16 cellular contexts compared by ENCODE assay signal in the genomic region with DNA sequence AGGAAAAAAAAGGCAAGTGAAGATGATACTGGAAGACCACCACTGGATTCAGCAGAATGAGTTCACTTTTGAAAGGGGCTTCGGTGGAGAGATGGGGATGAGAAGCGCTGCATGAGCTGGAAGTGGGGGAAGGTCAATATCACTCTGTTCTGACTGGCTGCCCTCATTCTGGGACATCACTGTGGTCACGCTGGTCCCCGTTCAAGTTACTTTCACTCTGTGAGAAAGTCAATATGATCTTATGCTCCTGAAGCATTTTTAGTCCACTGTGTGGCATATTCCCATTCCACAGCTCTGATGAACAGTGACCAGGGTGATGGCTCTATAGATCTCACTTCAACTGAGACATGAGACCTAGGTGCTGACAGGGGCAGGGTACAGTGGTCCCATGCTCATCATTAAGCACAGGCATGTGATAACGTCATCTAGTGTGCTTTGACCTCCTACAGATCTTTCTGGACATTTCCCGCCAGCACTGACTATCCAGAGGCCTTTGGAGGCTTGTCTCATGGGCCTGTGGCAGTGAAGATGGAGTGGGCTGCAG. TPM values are rescaled to one million over a fixed set of nuclear protein-coding genes. Genes with fewer than 3 reads are reported as not detected.
DNase-seq lines count a peak whose midpoint lies in the region; ATAC-seq, FAIRE-seq and TF ChIP-seq lines count a peak whose summit lies in the region.
"Had no signal": no experiment of that assay in that cellular context is flagged by ENCODE, and none has a peak within 500 bp of the region (broad histone marks: within the 10 kb centered on the region; RNA-seq: fewer than 3 reads in every experiment).

No MANE protein-coding gene starts in this region.

- peak overlapping the region; percentile 22 for H3K4me3 ChIP-seq in OCI-LY3 (ENCODE audit: low read length)
- H3K4me3 ChIP-seq in spleen, result no peak overlapping the region
- H3K4me3 ChIP-seq: vagina had no signal

- FAIRE-seq in H54 (lab: Jason Lieb, UNC), result no peak
- FAIRE-seq: astrocyte had no signal

- H3K4me1 Mint-ChIP-seq in activated naive CD8-positive, alpha-beta T cell (ENCODE audit: low read depth), result peaks cover 64% of the 10 kb centered on the region
- H3K4me1 Mint-ChIP-seq in activated naive CD8-positive, alpha-beta T cell treated with anti-CD3 and anti-CD28 coated beads, Interleukin-2, amount 50 U/mL, for 24 hours, result peaks cover 55% of the 10 kb centered on the region

- no peaks in the 10 kb centered on the region for H3K79me2 ChIP-seq in OCI-LY3 (ENCODE audit: low read length)

- H3K9me3 Mint-ChIP-seq in activated naive CD8-positive, alpha-beta T cell (ENCODE audit: low read depth), result no peaks in the 10 kb centered on the region
- H3K9me3 Mint-ChIP-seq in activated naive CD8-positive, alpha-beta T cell treated with anti-CD3 and anti-CD28 coated beads, Interleukin-2, amount 50 U/mL, for 24 hours, result no peaks in the 10 kb centered on the region

- TF ChIP-seq POLR2A in spleen (IDR thresholded peaks at IDR 0.05), result no peak
- no peak for TF ChIP-seq POLR2A in H54 (IDR thresholded peaks at IDR 0.05; ENCODE audit: low read depth, low read length)

- H3K27me3 ChIP-seq in OCI-LY3 (ENCODE audit: low read depth, low read length), result no peaks in the 10 kb centered on the region; the same call in 1 of the 2 replicates
- H3K27me3 ChIP-seq in spleen (replicated peaks in 1 of 7), result no peaks in the 10 kb centered on the region
- H3K27me3 ChIP-seq: vagina had no signal

- TF ChIP-seq CTCF in OCI-LY3 (IDR thresholded peaks at IDR 0.05; ENCODE audit: low read depth, low read length), result no peak
- TF ChIP-seq CTCF in spleen (IDR thresholded peaks at IDR 0.05 in 8 of 11, conservative IDR thresholded peaks at IDR 0.05 in 3 of 11), result no peak

- peaks cover 57% of the 10 kb centered on the region for H3K4me1 ChIP-seq in OCI-LY3 (ENCODE audit: low read length)
- peaks cover 0 to 59% (median 29%) of the 10 kb centered on the region in 6 donors for H3K4me1 ChIP-seq in spleen
- H3K4me1 ChIP-seq: vagina had no signal

- no peak overlapping the region for H3K4me3 Mint-ChIP-seq in activated naive CD8-positive, alpha-beta T cell
- H3K4me3 Mint-ChIP-seq in activated naive CD8-positive, alpha-beta T cell treated with anti-CD3 and anti-CD28 coated beads, Interleukin-2, amount 50 U/mL, for 24 hours, result no peak overlapping the region

- ATAC-seq in activated naive CD8-positive, alpha-beta T cell treated with anti-CD3 and anti-CD28 coated beads, Interleukin-2, amount 50 U/mL, for 24 hours, result no peak
- ATAC-seq in HG02884 (IDR thresholded peaks at IDR 0.05; ENCODE audit: unreplicated experiment) (peak; percentile 21), left lobe of liver (no peak)

- H3K27ac ChIP-seq in OCI-LY3 (ENCODE audit: low read length) (peak overlapping the region; percentile 83), spleen (peak overlapping the region in 6 of 8 donors; percentile 8 to 46 (median 20))
- H3K27ac ChIP-seq: vagina, WERI-Rb-1 had no signal

- WGBS in spleen, 5 donors, result 74 to 88% (median 81%) methylated on average over 6 of the region's 6 CpGs

- H3K36me3 Mint-ChIP-seq in activated naive CD8-positive, alpha-beta T cell, result peaks cover 33% of the 10 kb centered on the region
- H3K36me3 Mint-ChIP-seq in activated naive CD8-positive, alpha-beta T cell treated with anti-CD3 and anti-CD28 coated beads, Interleukin-2, amount 50 U/mL, for 24 hours (ENCODE audit: low read depth), result peaks cover 62% of the 10 kb centered on the region

- H2AFZ ChIP-seq in OCI-LY3 (ENCODE audit: low read depth, low read length), result no peak overlapping the region

- no peaks in the 10 kb centered on the region for H4K20me1 ChIP-seq in OCI-LY3 (ENCODE audit: insufficient read depth, low read length)

- intact Hi-C loops in spleen (cut with DNase I; ENCODE audit: low total_unique reads), result no loop called here

- no peak for DNase-seq in activated naive CD8-positive, alpha-beta T cell treated with anti-CD3 and anti-CD28 coated beads, Interleukin-2, amount 50 U/mL, for 24 hours
- DNase-seq in spleen, result no peak
- no peak for DNase-seq in left lobe of liver (ENCODE audit: low spot score)
- no peak for DNase-seq in H54 (ENCODE audit: insufficient read length, low spot score)
- no peak for DNase-seq in DMS 273 treated with DMSO at 0.1 percent for 48 hours (lab: John Stamatoyannopoulos, UW)
- DNase-seq: DMS153; mesendoderm; SK-N-SH; stimulated activated CD4-positive, alpha-beta T cell treated with anti-CD3 and anti-CD28 coated beads, Interleukin-1b, Interleukin-23, amount 100 ng/mL, for 48 hours; WERI-Rb-1 had no signal

- H3K27me3 Mint-ChIP-seq in activated naive CD8-positive, alpha-beta T cell, result no peaks in the 10 kb centered on the region
- H3K27me3 Mint-ChIP-seq in activated naive CD8-positive, alpha-beta T cell treated with anti-CD3 and anti-CD28 coated beads, Interleukin-2, amount 50 U/mL, for 24 hours, result no peaks in the 10 kb centered on the region
- H3K27me3 Mint-ChIP-seq: progenitor cell of endocrine pancreas had no signal

- H3K4me2 ChIP-seq in OCI-LY3 (ENCODE audit: low read length), result peak overlapping the region; percentile 80
- H3K4me2 ChIP-seq: SK-N-SH had no signal

- H3K9ac ChIP-seq in OCI-LY3 (ENCODE audit: low read length), result peak overlapping the region; percentile 41; the same call in 1 of the 2 replicates
- H3K9ac ChIP-seq: SK-N-SH had no signal

- H3K27ac Mint-ChIP-seq in activated naive CD8-positive, alpha-beta T cell, result peak overlapping the region; percentile 85
- H3K27ac Mint-ChIP-seq in activated naive CD8-positive, alpha-beta T cell treated with anti-CD3 and anti-CD28 coated beads, Interleukin-2, amount 50 U/mL, for 24 hours, result no peak overlapping the region
- H3K27ac Mint-ChIP-seq: progenitor cell of endocrine pancreas had no signal

- H3K36me3 ChIP-seq in OCI-LY3 (replicated peaks; ENCODE audit: low read depth, low read length) (peaks cover 17% of the 10 kb centered on the region), spleen (peaks cover 0 to 99% (median 35%) of the 10 kb centered on the region in 6 donors)

- no peaks in the 10 kb centered on the region for H3K9me3 ChIP-seq in OCI-LY3 (ENCODE audit: insufficient read depth, low read length)
- no peaks in the 10 kb centered on the region for H3K9me3 ChIP-seq in spleen
- H3K9me3 ChIP-seq: SK-N-SH, vagina had no signal

RNA-seq across cellular contexts. Expression of gene GPR183, which starts 40.2 kb away (rescaled TPM):
- total RNA-seq in spleen, result 10 to 100 TPM; 29.1 to 83.6 (median 53.4) TPM
- polyA plus RNA-seq in spleen, result 10 to 100 TPM; 56.0 to 68.0 (median 60.6) TPM
- 0.70 TPM for total RNA-seq in left lobe of liver
- total RNA-seq: progenitor cell of endocrine pancreas had no signal

Comparison
In these comparisons a context has a peak if more than half of its experiments do, and no peak if none do; other contexts are left out.
1. RNA of gene GPR183, which starts 40.2 kb away (total RNA-seq): 29.1 to 83.6 TPM in spleen; 0.70 TPM in left lobe of liver (single experiment); every median in the first group is over 10 times any median in the second.